Comparison of ENCODE assay signal across 1 cellular context in genomic region chr1:38561110-38561509, GRCh38.
TF ChIP-seq lines count a peak whose summit lies in the region.

No MANE protein-coding gene starts in this region.

TF ChIP-seq in GM12878, 131 proteins besides CTCF, POLR2A, EP300 and RAD21:
- TF ChIP-seq NR2C2 (IDR thresholded peaks at IDR 0.05; ENCODE audit: borderline replicate concordance, control insufficient read depth, insufficient read length, low read depth) (no peak), HSF1 (IDR thresholded peaks at IDR 0.05; ENCODE audit: low read depth, low read length) (no peak), RELA (IDR thresholded peaks at IDR 0.05; ENCODE audit: borderline replicate concordance, partially characterized antibody) (no peak), HDGF (IDR thresholded peaks at IDR 0.05) (no peak), POU2F2 (IDR thresholded peaks at IDR 0.05; ENCODE audit: borderline replicate concordance, low read depth, low read length) (no peak), FOXK2 (IDR thresholded peaks at IDR 0.05) (no peak), ZBTB33 (IDR thresholded peaks at IDR 0.05) (no peak), ZNF687 (IDR thresholded peaks at IDR 0.05) (no peak), SPI1 (IDR thresholded peaks at IDR 0.05; ENCODE audit: borderline replicate concordance, insufficient read depth, low read depth, low read length) (no peak), SMAD1 (IDR thresholded peaks at IDR 0.05; ENCODE audit: low read depth, partially characterized antibody) (no peak), CEBPB (IDR thresholded peaks at IDR 0.05; ENCODE audit: borderline replicate concordance in 1 of 2, low read depth in 2 of 2, low read length in 2 of 2) (no peak), MXI1 (IDR thresholded peaks at IDR 0.05; ENCODE audit: low read depth, low read length) (no peak), SUZ12 (IDR thresholded peaks at IDR 0.05; ENCODE audit: unreplicated experiment) (no peak), ATF3 (IDR thresholded peaks at IDR 0.05; ENCODE audit: borderline replicate concordance, extremely low read depth, low read depth, low read length) (no peak), NRF1 (conservative IDR thresholded peaks at IDR 0.05; ENCODE audit: low read depth, low read length) (no peak), RFX5 (IDR thresholded peaks at IDR 0.05; ENCODE audit: low read depth, low read length) (no peak), GABPA (IDR thresholded peaks at IDR 0.05; ENCODE audit: low read depth) (no peak), IRF5 (IDR thresholded peaks at IDR 0.05; ENCODE audit: borderline replicate concordance) (no peak), E4F1 (IDR thresholded peaks at IDR 0.05; ENCODE audit: borderline replicate concordance, partially characterized antibody) (no peak), YBX1 (IDR thresholded peaks at IDR 0.05) (no peak)
